23 cellular contexts compared by ENCODE assay signal in the genomic region with DNA sequence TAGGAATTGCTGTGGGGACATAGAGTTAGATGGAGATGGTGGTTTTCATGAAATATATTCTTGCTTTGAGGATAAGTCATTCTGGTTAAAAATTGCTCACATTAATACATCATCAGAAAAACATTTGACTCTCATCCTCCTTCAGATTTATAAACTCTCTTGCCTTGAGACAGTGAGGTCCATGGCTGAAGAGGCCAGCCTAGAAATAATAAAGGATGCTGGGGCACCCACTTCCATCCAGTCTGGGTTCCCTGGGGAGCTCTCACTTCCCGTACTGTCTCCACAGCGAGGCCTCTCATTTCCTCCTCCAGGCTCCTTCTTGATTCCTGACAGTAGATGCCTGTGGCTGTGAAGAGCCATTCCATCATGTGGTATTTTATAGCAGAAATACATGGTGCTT.
DNase-seq lines count a peak whose midpoint lies in the region; ATAC-seq and TF ChIP-seq lines count a peak whose summit lies in the region.
"Had no signal": no experiment of that assay in that cellular context is flagged by ENCODE, and none has a peak within 500 bp of the region (broad histone marks: within the 10 kb centered on the region; RNA-seq: fewer than 3 reads in every experiment).

No MANE protein-coding gene starts in this region.

- POLR2A ChIA-PET in OCI-LY7 (lab: Charles Lee), result no interaction called here

- no peak overlapping the region for H2AFZ ChIP-seq in OCI-LY7 (ENCODE audit: low read length)
- H2AFZ ChIP-seq: hepatocyte had no signal

- peak in 2 of 5 donors; percentile 29 to 37 for DNase-seq in heart left ventricle
- no peak for DNase-seq in right atrium auricular region (ENCODE audit: low spot score)
- no peak for DNase-seq in ascending aorta (ENCODE audit: low spot score in 2 of 2)
- no peak for DNase-seq in glutamatergic neuron
- no peak for DNase-seq in upper lobe of right lung
- no peak for DNase-seq in OCI-LY7 (ENCODE audit: low spot score)
- DNase-seq in iPS-NIHi11 (ENCODE audit: low spot score), result no peak
- DNase-seq in T-helper 17 cell, result no peak
- DNase-seq: activated CD4-positive, alpha-beta T cell treated with anti-CD3 and anti-CD28 coated beads, Interleukin-2, amount 10 ng/mL, durations not matched to agents 7 days and 5 days; DMS79; mucosa of descending colon; NCI-H187 treated with DMSO at 0.1 percent for 48 hours; SHP77; spleen; stimulated activated CD4-positive, alpha-beta T cell treated with anti-CD3 and anti-CD28 coated beads, Interleukin-4, amount 100 ng/mL, for 24 hours; stimulated activated naive CD4-positive, alpha-beta T cell treated with Interleukin-2 at 50 U/mL for 16 hours; T-cell had no signal

- 34 to 63% (median 45%) methylated on average over 2 of the region's 2 CpGs for WGBS in heart left ventricle, 4 donors

- peak overlapping the region in 7 of 12 donors; percentile 5 to 53 (median 26) for H3K27ac ChIP-seq in heart left ventricle
- no peak overlapping the region for H3K27ac ChIP-seq in right atrium auricular region
- H3K27ac ChIP-seq in ascending aorta, result peak overlapping the region; percentile 74 to 85
- H3K27ac ChIP-seq in upper lobe of right lung, result peak overlapping the region; percentile 9
- H3K27ac ChIP-seq in OCI-LY7 (ENCODE audit: low read depth, low read length, poor library complexity, severe bottlenecking), result no peak overlapping the region
- H3K27ac ChIP-seq: 22Rv1, body of pancreas, hepatocyte, neutrophil, spleen had no signal

- CTCF ChIA-PET in OCI-LY7 (lab: Charles Lee; ENCODE audit: unreplicated experiment), result no interaction called here

- H3K4me1 Mint-ChIP-seq in glutamatergic neuron (ENCODE audit: low read depth, unreplicated experiment), result peaks cover 53% of the 10 kb centered on the region
- no peaks in the 10 kb centered on the region for H3K4me1 Mint-ChIP-seq in T-helper 17 cell
- H3K4me1 Mint-ChIP-seq: activated CD4-positive, alpha-beta T cell treated with anti-CD3 and anti-CD28 coated beads, Interleukin-2, amount 10 ng/mL, durations not matched to agents 7 days and 5 days; activated naive CD4-positive, alpha-beta T cell treated with anti-CD3 and anti-CD28 coated beads, Interleukin-2, amount 50 U/mL, for 24 hours; B cell; T-cell had no signal

- intact Hi-C loops in heart left ventricle (cut with DNase I) (loop anchor here in 8 of 10 donors (5.0 to 10.0 kb wide), 7 partner anchors 46 to 1216 kb away; no protein-coding TSS in a partner anchor), ascending aorta (cut with DNase I) (loop anchor here (5.0 to 10.0 kb wide), 4 partner anchors 384 to 1211 kb away; no protein-coding TSS in a partner anchor), upper lobe of right lung (cut with DNase I) (no loop called here), OCI-LY7 (cut with micrococcal nuclease; ENCODE audit: unreplicated experiment) (loop anchor here (10.0 kb wide), 1 partner anchor 964 kb away; no protein-coding TSS in a partner anchor)

- H3K9me2 ChIP-seq in OCI-LY7 (ENCODE audit: insufficient read depth, low read length), result no peaks in the 10 kb centered on the region

- peak in 1 of 4 donors; percentile 58 for ATAC-seq in heart left ventricle
- no peak for ATAC-seq in upper lobe of right lung
- ATAC-seq in T-helper 17 cell, result no peak
- ATAC-seq: mucosa of descending colon, T-cell had no signal

- TF ChIP-seq POLR2A in heart left ventricle (IDR thresholded peaks at IDR 0.05), result no peak

- H3K4me1 ChIP-seq in heart left ventricle (peaks cover 0 to 66% (median 6%) of the 10 kb centered on the region in 12 donors), right atrium auricular region (peaks cover 0 to 20% of the 10 kb centered on the region in 2 donors), ascending aorta (peaks cover 0 to 42% of the 10 kb centered on the region in 2 donors), upper lobe of right lung (peaks cover 17% of the 10 kb centered on the region), OCI-LY7 (ENCODE audit: insufficient read depth, low read length, poor library complexity, severe bottlenecking) (no peaks in the 10 kb centered on the region)

- no peaks in the 10 kb centered on the region for H3K36me3 Mint-ChIP-seq in glutamatergic neuron (ENCODE audit: unreplicated experiment)
- H3K36me3 Mint-ChIP-seq in T-helper 17 cell (ENCODE audit: low read depth), result no peaks in the 10 kb centered on the region
- H3K36me3 Mint-ChIP-seq: activated naive CD4-positive, alpha-beta T cell treated with anti-CD3 and anti-CD28 coated beads, Interleukin-2, amount 50 U/mL, for 24 hours; T-cell had no signal

- no peaks in the 10 kb centered on the region for H4K20me1 ChIP-seq in OCI-LY7 (ENCODE audit: insufficient read depth, low read length)

- BruUV-seq in OCI-LY7 (replicated peaks; lab: Mats Ljungman, UMichigan), result no TSS peak

- peak overlapping the region; percentile 77 for H3K4me3 Mint-ChIP-seq in glutamatergic neuron (ENCODE audit: unreplicated experiment)
- H3K4me3 Mint-ChIP-seq in T-helper 17 cell, result no peak overlapping the region
- H3K4me3 Mint-ChIP-seq: activated CD4-positive, alpha-beta T cell treated with anti-CD3 and anti-CD28 coated beads, Interleukin-2, amount 10 ng/mL, durations not matched to agents 7 days and 5 days; activated naive CD4-positive, alpha-beta T cell treated with anti-CD3 and anti-CD28 coated beads, Interleukin-2, amount 50 U/mL, for 24 hours; B cell; T-cell had no signal

- no peaks in the 10 kb centered on the region for H3K9me3 Mint-ChIP-seq in glutamatergic neuron (ENCODE audit: unreplicated experiment)
- H3K9me3 Mint-ChIP-seq: activated CD4-positive, alpha-beta T cell treated with anti-CD3 and anti-CD28 coated beads, Interleukin-2, amount 10 ng/mL, durations not matched to agents 7 days and 5 days; activated naive CD4-positive, alpha-beta T cell treated with anti-CD3 and anti-CD28 coated beads, Interleukin-2, amount 50 U/mL, for 24 hours; T-cell had no signal

- H3K27ac Mint-ChIP-seq in glutamatergic neuron (ENCODE audit: unreplicated experiment) (no peak overlapping the region), T-helper 17 cell (no peak overlapping the region)
- H3K27ac Mint-ChIP-seq: activated CD4-positive, alpha-beta T cell treated with anti-CD3 and anti-CD28 coated beads, Interleukin-2, amount 10 ng/mL, durations not matched to agents 7 days and 5 days; activated naive CD4-positive, alpha-beta T cell treated with anti-CD3 and anti-CD28 coated beads, Interleukin-2, amount 50 U/mL, for 24 hours; B cell; T-cell had no signal

- H3K79me2 ChIP-seq in OCI-LY7 (ENCODE audit: insufficient read depth, low read depth, low read length), result no peaks in the 10 kb centered on the region
- H3K79me2 ChIP-seq: hepatocyte had no signal

- H3K27me3 ChIP-seq in heart left ventricle, result no peaks in the 10 kb centered on the region
- no peaks in the 10 kb centered on the region for H3K27me3 ChIP-seq in right atrium auricular region
- no peaks in the 10 kb centered on the region for H3K27me3 ChIP-seq in ascending aorta
- no peaks in the 10 kb centered on the region for H3K27me3 ChIP-seq in upper lobe of right lung
- H3K27me3 ChIP-seq: body of pancreas, hepatocyte had no signal

- H3K4me2 ChIP-seq in OCI-LY7 (ENCODE audit: low read length), result no peak overlapping the region
- H3K4me2 ChIP-seq: hepatocyte had no signal

- H3K36me3 ChIP-seq in heart left ventricle (no peaks in the 10 kb centered on the region), right atrium auricular region (no peaks in the 10 kb centered on the region), ascending aorta (no peaks in the 10 kb centered on the region), upper lobe of right lung (no peaks in the 10 kb centered on the region), OCI-LY7 (ENCODE audit: insufficient read depth, low read length) (no peaks in the 10 kb centered on the region)
- H3K36me3 ChIP-seq: neutrophil, spleen had no signal

- H3K4me3 ChIP-seq in heart left ventricle (no peak overlapping the region), right atrium auricular region (no peak overlapping the region), ascending aorta (peak overlapping the region; percentile 7 to 11), upper lobe of right lung (no peak overlapping the region), OCI-LY7 (ENCODE audit: low read depth, low read length, poor library complexity, severe bottlenecking) (no peak overlapping the region)
- H3K4me3 ChIP-seq: body of pancreas, hepatocyte, mucosa of descending colon, spleen had no signal

- no peaks in the 10 kb centered on the region for H3K27me3 Mint-ChIP-seq in glutamatergic neuron (ENCODE audit: unreplicated experiment)
- peaks cover 25% of the 10 kb centered on the region for H3K27me3 Mint-ChIP-seq in T-helper 17 cell

- TF ChIP-seq CTCF in heart left ventricle (IDR thresholded peaks at IDR 0.05), result no peak
- no peak for TF ChIP-seq CTCF in right atrium auricular region (IDR thresholded peaks at IDR 0.05)
- no peak for TF ChIP-seq CTCF in ascending aorta (IDR thresholded peaks at IDR 0.05)
- no peak for TF ChIP-seq CTCF in glutamatergic neuron (IDR thresholded peaks at IDR 0.05; ENCODE audit: partially characterized antibody, unreplicated experiment)
- no peak for TF ChIP-seq CTCF in upper lobe of right lung (IDR thresholded peaks at IDR 0.05)
- TF ChIP-seq CTCF in OCI-LY7 (conservative IDR thresholded peaks at IDR 0.05; ENCODE audit: low read length), result no peak

- no peaks in the 10 kb centered on the region for H3K9me3 ChIP-seq in heart left ventricle
- H3K9me3 ChIP-seq in right atrium auricular region, result no peaks in the 10 kb centered on the region
- H3K9me3 ChIP-seq in ascending aorta, result no peaks in the 10 kb centered on the region
- H3K9me3 ChIP-seq in upper lobe of right lung, result no peaks in the 10 kb centered on the region
- H3K9me3 ChIP-seq in OCI-LY7 (ENCODE audit: low read length), result no peaks in the 10 kb centered on the region
- no peaks in the 10 kb centered on the region for H3K9me3 ChIP-seq in T-helper 17 cell (ENCODE audit: control insufficient read depth, low read length, poor library complexity, severe bottlenecking)
- H3K9me3 ChIP-seq: body of pancreas, mucosa of descending colon, neutrophil, spleen had no signal

Comparison
In these comparisons a context has a peak if more than half of its experiments do, and no peak if none do; other contexts are left out.
1. H3K27ac ChIP-seq: peak in heart left ventricle (7 of 12), ascending aorta (2 of 2) and upper lobe of right lung (single experiment); none in right atrium auricular region (0 of 2) and OCI-LY7 (single experiment).
2. H3K4me3 ChIP-seq: peak in ascending aorta (2 of 2); none in heart left ventricle (0 of 12), right atrium auricular region (0 of 2), upper lobe of right lung (single experiment) and OCI-LY7 (single experiment).